Comparison of ENCODE assay signal across 27 cellular contexts in genomic region chr3:113712129-113712528, GRCh38. TPM values are rescaled to one million over a fixed set of nuclear protein-coding genes. Genes with fewer than 3 reads are reported as not detected.
DNase-seq lines count a peak whose midpoint lies in the region; ATAC-seq and TF ChIP-seq lines count a peak whose summit lies in the region.
"Had no signal": no experiment of that assay in that cellular context is flagged by ENCODE, and none has a peak within 500 bp of the region (broad histone marks: within the 10 kb centered on the region; RNA-seq: fewer than 3 reads in every experiment).

No MANE protein-coding gene starts in this region.

- no peak overlapping the region for H2BK120ac ChIP-seq in trophoblast cell (ENCODE audit: insufficient read depth, low read length, poor library complexity)

- H3K4me3 ChIP-seq in Panc1 (ENCODE audit: low read depth in 2 of 2, low read length in 2 of 2): no peak overlapping the region
- H3K4me3 ChIP-seq in choroid plexus epithelial cell (ENCODE audit: low read depth, low read length): no peak overlapping the region
- H3K4me3 ChIP-seq in trophoblast cell (ENCODE audit: low read depth, low read length): no peak overlapping the region
- H3K4me3 ChIP-seq: HAP-1, left lung, MG63, upper lobe of left lung had no signal

- CTCF ChIA-PET in Panc1 (lab: Charles Lee): interaction anchor here (0.6 kb wide), 3 partner anchors 28 to 382 kb away, joined by 4 to 5 read pairs (median 4); no protein-coding TSS in a partner anchor

- no peaks in the 10 kb centered on the region for H3K79me2 ChIP-seq in trophoblast cell (ENCODE audit: control insufficient read depth, insufficient read depth, low read length, poor library complexity)

- H3K14ac ChIP-seq in trophoblast cell (ENCODE audit: low read length): no peak overlapping the region

- no peak for ATAC-seq in activated naive CD8-positive, alpha-beta T cell treated with anti-CD3 and anti-CD28 coated beads, Interleukin-2, amount 50 U/mL, for 24 hours
- peak; percentile 62; the same call in 1 of the 2 replicates for ATAC-seq in Panc1
- no peak for ATAC-seq in HG03025 (IDR thresholded peaks at IDR 0.05; ENCODE audit: low FRiP score, unreplicated experiment)
- ATAC-seq: left lung, SK-N-SH treated with all-trans-retinoic acid at 6 μM for 48 hours had no signal

- intact Hi-C loops in Panc1 (cut with micrococcal nuclease; ENCODE audit: unreplicated experiment): no loop called here

- no peak overlapping the region for H4K12ac ChIP-seq in trophoblast cell (ENCODE audit: low read depth, low read length)

- H3K9me3 Mint-ChIP-seq in activated naive CD8-positive, alpha-beta T cell treated with anti-CD3 and anti-CD28 coated beads for 36 hours: no peaks in the 10 kb centered on the region
- no peaks in the 10 kb centered on the region for H3K9me3 Mint-ChIP-seq in activated naive CD8-positive, alpha-beta T cell treated with anti-CD3 and anti-CD28 coated beads, Interleukin-2, amount 50 U/mL, for 24 hours
- H3K9me3 Mint-ChIP-seq: activated CD4-positive, alpha-beta T cell treated with anti-CD3 and anti-CD28 coated beads, Interleukin-2, amount 10 ng/mL, durations not matched to agents 7 days and 5 days; activated naive CD8-positive, alpha-beta T cell treated with anti-CD3 and anti-CD28 coated beads, Interleukin-2, amount 10 ng/mL, durations not matched to agents 7 days and 5 days; IgD-negative memory B cell had no signal

- H3K9me3 ChIP-seq in Panc1 (ENCODE audit: control insufficient read depth, insufficient read depth, low read depth, low read length): no peaks in the 10 kb centered on the region
- no peaks in the 10 kb centered on the region for H3K9me3 ChIP-seq in trophoblast cell (ENCODE audit: insufficient read depth, low read depth, low read length)
- H3K9me3 ChIP-seq: HAP-1, left lung, MG63, upper lobe of left lung had no signal

- H3K4me1 ChIP-seq in Panc1 (ENCODE audit: control insufficient read depth, insufficient read depth, low read length) (no peaks in the 10 kb centered on the region), trophoblast cell (ENCODE audit: control insufficient read depth in 1 of 2, insufficient read depth in 2 of 2, low read length in 2 of 2) (no peaks in the 10 kb centered on the region)
- H3K4me1 ChIP-seq: left lung, upper lobe of left lung had no signal

- no CpG with 5 or more reads among the region's 3 CpGs for WGBS in trophoblast cell (ENCODE audit: extremely low coverage, insufficient coverage, insufficient read length)

- no peak overlapping the region for H3K4ac ChIP-seq in trophoblast cell (ENCODE audit: low read depth, low read length)

- no peak overlapping the region for H2AFZ ChIP-seq in trophoblast cell (ENCODE audit: insufficient read depth, low read length, poor library complexity)

- H2BK12ac ChIP-seq in trophoblast cell (ENCODE audit: low read length): no peak overlapping the region

- no peak overlapping the region for H3K18ac ChIP-seq in trophoblast cell (ENCODE audit: low read length)

- H3K9ac ChIP-seq in trophoblast cell (ENCODE audit: low read length): no peak overlapping the region

- H3K27ac ChIP-seq in Panc1 (ENCODE audit: low read length): no peak overlapping the region
- no peak overlapping the region for H3K27ac ChIP-seq in trophoblast cell (ENCODE audit: low read depth, low read length)
- H3K27ac ChIP-seq: left lung, upper lobe of left lung, WERI-Rb-1 had no signal

- H4K8ac ChIP-seq in trophoblast cell (ENCODE audit: low read depth, low read length): no peak overlapping the region

- H3K27me3 ChIP-seq in Panc1 (ENCODE audit: control insufficient read depth, insufficient read depth, low read length) (no peaks in the 10 kb centered on the region), trophoblast cell (ENCODE audit: insufficient read depth, low read length) (no peaks in the 10 kb centered on the region)
- H3K27me3 ChIP-seq: MG63, upper lobe of left lung had no signal

- H3K4me2 ChIP-seq in trophoblast cell (ENCODE audit: low read length): no peak overlapping the region

- in situ Hi-C loops in Panc1 (cut with HindIII; ENCODE audit: low pct_unique_long_range_greater_than_20kb, low sequenced_read_pairs): no loop called here

- no peaks in the 10 kb centered on the region for H3K79me1 ChIP-seq in trophoblast cell (ENCODE audit: low read length)

- no TSS peak for BruUV-seq in Panc1 (replicated peaks; lab: Mats Ljungman, UMichigan)

- H2BK5ac ChIP-seq in trophoblast cell (ENCODE audit: low read depth, low read length, poor library complexity): no peak overlapping the region

- no peak overlapping the region for H3K4me3 Mint-ChIP-seq in activated naive CD8-positive, alpha-beta T cell treated with anti-CD3 and anti-CD28 coated beads for 36 hours
- H3K4me3 Mint-ChIP-seq in activated naive CD8-positive, alpha-beta T cell treated with anti-CD3 and anti-CD28 coated beads, Interleukin-2, amount 50 U/mL, for 24 hours: no peak overlapping the region
- H3K4me3 Mint-ChIP-seq: activated CD4-positive, alpha-beta T cell treated with anti-CD3 and anti-CD28 coated beads, Interleukin-2, amount 10 ng/mL, durations not matched to agents 7 days and 5 days; activated naive CD8-positive, alpha-beta T cell treated with anti-CD3 and anti-CD28 coated beads, Interleukin-2, amount 10 ng/mL, durations not matched to agents 7 days and 5 days; IgD-negative memory B cell; naive B cell had no signal

- H3K27ac Mint-ChIP-seq in activated naive CD8-positive, alpha-beta T cell treated with anti-CD3 and anti-CD28 coated beads for 36 hours: peak overlapping the region; percentile 10
- H3K27ac Mint-ChIP-seq in activated naive CD8-positive, alpha-beta T cell treated with anti-CD3 and anti-CD28 coated beads, Interleukin-2, amount 50 U/mL, for 24 hours: no peak overlapping the region
- H3K27ac Mint-ChIP-seq: activated CD4-positive, alpha-beta T cell treated with anti-CD3 and anti-CD28 coated beads, Interleukin-2, amount 10 ng/mL, durations not matched to agents 7 days and 5 days; activated naive CD8-positive, alpha-beta T cell treated with anti-CD3 and anti-CD28 coated beads, Interleukin-2, amount 10 ng/mL, durations not matched to agents 7 days and 5 days; IgD-negative memory B cell had no signal

- H2AK5ac ChIP-seq in trophoblast cell (ENCODE audit: low read length): no peak overlapping the region

- peaks cover 5% of the 10 kb centered on the region for H3K36me3 Mint-ChIP-seq in activated naive CD8-positive, alpha-beta T cell treated with anti-CD3 and anti-CD28 coated beads for 36 hours
- H3K36me3 Mint-ChIP-seq in activated naive CD8-positive, alpha-beta T cell treated with anti-CD3 and anti-CD28 coated beads, Interleukin-2, amount 50 U/mL, for 24 hours (ENCODE audit: low read depth): peaks cover 6% of the 10 kb centered on the region
- H3K36me3 Mint-ChIP-seq: IgD-negative memory B cell, naive B cell had no signal

- POLR2A ChIA-PET in Panc1 (lab: Charles Lee): interaction anchor here (0.7 kb wide), 1 partner anchor 1805 kb away, joined by 8 read pairs; no protein-coding TSS in a partner anchor

- peaks cover 5% of the 10 kb centered on the region; the same call in 1 of the 2 replicates for H3K36me3 ChIP-seq in Panc1 (ENCODE audit: control insufficient read depth, insufficient read depth, low read length)
- H3K36me3 ChIP-seq in trophoblast cell (ENCODE audit: control insufficient read depth in 1 of 2, insufficient read depth in 2 of 2, low read length in 2 of 2): peaks cover 0 to 1% of the 10 kb centered on the region in 2 experiments
- H3K36me3 ChIP-seq: upper lobe of left lung, WERI-Rb-1 had no signal

- no peak overlapping the region for H3K23ac ChIP-seq in trophoblast cell (ENCODE audit: low read length)

- no peak for DNase-seq in activated naive CD8-positive, alpha-beta T cell treated with anti-CD3 and anti-CD28 coated beads for 36 hours
- DNase-seq in activated naive CD8-positive, alpha-beta T cell treated with anti-CD3 and anti-CD28 coated beads, Interleukin-2, amount 50 U/mL, for 24 hours: no peak
- DNase-seq in Panc1 (ENCODE audit: low read depth, low spot score): no peak
- peak; percentile 26 for DNase-seq in choroid plexus epithelial cell (ENCODE audit: low read depth)
- DNase-seq in trophoblast cell: no peak
- no peak for DNase-seq in stimulated activated naive CD4-positive, alpha-beta T cell treated with Interleukin-2 at 50 U/mL for 16 hours (lab: John Stamatoyannopoulos, UW)
- DNase-seq in activated T-cell treated with anti-CD3 and anti-CD28 coated beads for 4 hours: no peak
- DNase-seq: activated CD4-positive, alpha-beta T cell treated with anti-CD3 and anti-CD28 coated beads, Interleukin-2, amount 10 ng/mL, durations not matched to agents 7 days and 5 days; activated CD8-positive, alpha-beta memory T cell treated with anti-CD3 and anti-CD28 coated beads, Interleukin-2, amount 50 U/mL, for 48 hours; activated effector memory CD4-positive, alpha-beta T cell treated with Interleukin-2 at 50 U/mL for 16 hours; activated naive CD8-positive, alpha-beta T cell treated with anti-CD3 and anti-CD28 coated beads, Interleukin-2, amount 10 ng/mL, durations not matched to agents 7 days and 5 days; Caco-2; cerebellar nuclear complex; DND-41; left lung; MG63; naive B cell; NCI-H146; NCI-H2171 treated with DMSO at 0.1 percent for 48 hours; NCI-H524; RPMI8226; upper lobe of left lung; WERI-Rb-1 had no signal

- peaks cover 5% of the 10 kb centered on the region for H3K4me1 Mint-ChIP-seq in activated naive CD8-positive, alpha-beta T cell treated with anti-CD3 and anti-CD28 coated beads for 36 hours
- H3K4me1 Mint-ChIP-seq in activated naive CD8-positive, alpha-beta T cell treated with anti-CD3 and anti-CD28 coated beads, Interleukin-2, amount 50 U/mL, for 24 hours: peaks cover 8% of the 10 kb centered on the region
- H3K4me1 Mint-ChIP-seq: activated naive CD8-positive, alpha-beta T cell treated with anti-CD3 and anti-CD28 coated beads, Interleukin-2, amount 10 ng/mL, durations not matched to agents 7 days and 5 days; naive B cell had no signal

- no peak overlapping the region for H4K91ac ChIP-seq in trophoblast cell (ENCODE audit: low read depth, low read length)

- TF ChIP-seq CTCF in Panc1 (IDR thresholded peaks at IDR 0.05): no peak
- no peak for TF ChIP-seq CTCF in choroid plexus epithelial cell (conservative IDR thresholded peaks at IDR 0.05; ENCODE audit: low read depth, low read length)

- H3K27me3 Mint-ChIP-seq in activated naive CD8-positive, alpha-beta T cell treated with anti-CD3 and anti-CD28 coated beads for 36 hours: peaks cover 23% of the 10 kb centered on the region
- H3K27me3 Mint-ChIP-seq in activated naive CD8-positive, alpha-beta T cell treated with anti-CD3 and anti-CD28 coated beads, Interleukin-2, amount 50 U/mL, for 24 hours: peaks cover 12% of the 10 kb centered on the region
- H3K27me3 Mint-ChIP-seq: IgD-negative memory B cell, naive B cell had no signal

RNA-seq across cellular contexts. Expression of gene USF3, which starts 15.7 kb away (rescaled TPM):
- 10 to 100 TPM; 13.5 to 13.6 TPM for total RNA-seq in activated naive CD8-positive, alpha-beta T cell treated with anti-CD3 and anti-CD28 coated beads for 36 hours
- total RNA-seq in Panc1 (2021; ENCODE audit: unreplicated experiment): 18.2 TPM
- polyA plus RNA-seq in Panc1 (2012; ENCODE audit: insufficient read length): 4.4 TPM
- 9.3 and 9.6 TPM in 2 replicates for polyA plus RNA-seq in trophoblast cell (2013)

RNA-seq across cellular contexts. Expression of gene NAA50, which starts 33.9 kb away (rescaled TPM):
- 100 to 1,000 TPM; 199 to 200 TPM for total RNA-seq in activated naive CD8-positive, alpha-beta T cell treated with anti-CD3 and anti-CD28 coated beads for 36 hours
- 208 TPM for total RNA-seq in Panc1 (2021; ENCODE audit: unreplicated experiment)
- 218 TPM for polyA plus RNA-seq in Panc1 (2012; ENCODE audit: insufficient read length)
- polyA plus RNA-seq in trophoblast cell (2013): 111 and 115 TPM in 2 replicates

RNA-seq across cellular contexts. Expression of gene ATP6V1A, which starts 34.7 kb away (rescaled TPM):
- total RNA-seq in activated naive CD8-positive, alpha-beta T cell treated with anti-CD3 and anti-CD28 coated beads for 36 hours: 10 to 100 TPM; 50.1 to 57.1 TPM
- total RNA-seq in Panc1 (2021; ENCODE audit: unreplicated experiment): 89.6 TPM
- polyA plus RNA-seq in Panc1 (2012; ENCODE audit: insufficient read length): 23.8 TPM
- 38.7 and 40.8 TPM in 2 replicates for polyA plus RNA-seq in trophoblast cell (2013)
